In the genomic region with DNA sequence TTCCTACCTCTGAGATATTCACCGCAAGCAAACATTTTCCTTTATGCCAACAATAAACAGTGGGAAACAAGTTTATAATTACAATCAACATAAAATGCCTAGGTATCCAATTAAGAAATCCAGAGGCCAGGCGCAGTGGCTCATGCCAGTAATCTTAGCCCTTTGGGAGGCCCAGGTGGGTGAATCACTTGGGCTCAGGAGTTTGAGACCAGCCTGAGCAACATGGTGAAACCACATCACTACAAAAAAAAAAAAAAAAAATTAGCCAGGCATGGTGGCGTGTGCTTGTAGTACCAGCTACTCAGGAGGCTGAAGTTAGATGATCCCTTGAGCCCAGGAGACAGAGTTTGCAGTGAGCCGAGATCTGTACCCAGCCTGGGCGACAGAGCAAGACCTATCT, we compare ENCODE assay signal across 14 cellular contexts. TPM values are rescaled to one million over a fixed set of nuclear protein-coding genes. Genes with fewer than 3 reads are reported as not detected.
DNase-seq lines count a peak whose midpoint lies in the region; ATAC-seq and TF ChIP-seq lines count a peak whose summit lies in the region.
"Had no signal": no experiment of that assay in that cellular context is flagged by ENCODE, and none has a peak within 500 bp of the region (broad histone marks: within the 10 kb centered on the region; RNA-seq: fewer than 3 reads in every experiment).

No MANE protein-coding gene starts in this region.

- H3K4me1 Mint-ChIP-seq in CD8-positive, alpha-beta T cell (ENCODE audit: low read depth), result peaks cover 70% of the 10 kb centered on the region
- H3K4me1 Mint-ChIP-seq in activated T-helper 17 cell treated with anti-CD3 and anti-CD28 coated beads, Interleukin-2, amount 50 U/mL, for 72 hours, result peaks cover 56% of the 10 kb centered on the region
- peaks cover 64% of the 10 kb centered on the region for H3K4me1 Mint-ChIP-seq in nephron

- POLR2A ChIA-PET in CD8-positive, alpha-beta T cell (lab: Charles Lee), result interaction anchor here (7.3 kb wide), 1 partner anchor 9 kb away, joined by 52 read pairs; no protein-coding TSS in a partner anchor

- no peaks in the 10 kb centered on the region for H4K20me1 ChIP-seq in BLaER1

- intact Hi-C loops in CD8-positive, alpha-beta T cell (cut with DNase I, micrococcal nuclease), result no loop called here
- intact Hi-C loops in mucosa of descending colon (cut with DNase I, micrococcal nuclease), result no loop called here

- ATAC-seq in CD8-positive, alpha-beta T cell, result no peak
- ATAC-seq in activated T-helper 17 cell treated with anti-CD3 and anti-CD28 coated beads, Interleukin-2, amount 50 U/mL, for 72 hours (replicated peaks), result peak; percentile 58
- ATAC-seq in mucosa of descending colon (no peak), GM21528 (IDR thresholded peaks at IDR 0.05; ENCODE audit: low FRiP score, unreplicated experiment) (no peak)
- ATAC-seq: esophagus mucosa; stimulated activated memory B cell treated with anti-CD40 and anti-IgM and Interleukin-4, amounts not matched to agents 10 μg/mL and 1 μg/mL and 100 μg/mL, for 72 hours had no signal

- no peak for TF ChIP-seq CTCF in CD8-positive, alpha-beta T cell (IDR thresholded peaks at IDR 0.05)
- TF ChIP-seq CTCF in nephron (IDR thresholded peaks at IDR 0.05; ENCODE audit: unreplicated experiment in 3 of 3) (no peak), mucosa of descending colon (IDR thresholded peaks at IDR 0.05) (no peak)

- H3K4me1 ChIP-seq in BLaER1 (peaks cover 97% of the 10 kb centered on the region), mucosa of descending colon (ENCODE audit: low read depth) (peaks cover 78% of the 10 kb centered on the region)
- peaks cover 86% of the 10 kb centered on the region for H3K4me1 ChIP-seq in CD8-positive, alpha-beta T cell (ENCODE audit: insufficient read depth, low read length)

- no peaks in the 10 kb centered on the region for H3K9me3 Mint-ChIP-seq in CD8-positive, alpha-beta T cell
- H3K9me3 Mint-ChIP-seq in activated T-helper 17 cell treated with anti-CD3 and anti-CD28 coated beads, Interleukin-2, amount 50 U/mL, for 72 hours, result no peaks in the 10 kb centered on the region
- no peaks in the 10 kb centered on the region for H3K9me3 Mint-ChIP-seq in nephron
- H3K9me3 Mint-ChIP-seq: memory B cell; stimulated activated memory B cell treated with anti-CD40 and anti-IgM and Interleukin-4, amounts not matched to agents 10 μg/mL and 1 μg/mL and 100 μg/mL, for 72 hours had no signal

- no peaks in the 10 kb centered on the region for H3K9me3 ChIP-seq in BLaER1
- no peaks in the 10 kb centered on the region for H3K9me3 ChIP-seq in CD8-positive, alpha-beta T cell (ENCODE audit: low read length)
- no peaks in the 10 kb centered on the region for H3K9me3 ChIP-seq in mucosa of descending colon

- H3K4me3 Mint-ChIP-seq in CD8-positive, alpha-beta T cell, result no peak overlapping the region
- peak overlapping the region; percentile 70 for H3K4me3 Mint-ChIP-seq in activated T-helper 17 cell treated with anti-CD3 and anti-CD28 coated beads, Interleukin-2, amount 50 U/mL, for 72 hours
- H3K4me3 Mint-ChIP-seq in nephron, result no peak overlapping the region
- H3K4me3 Mint-ChIP-seq: memory B cell; stimulated activated memory B cell treated with anti-CD40 and anti-IgM and Interleukin-4, amounts not matched to agents 10 μg/mL and 1 μg/mL and 100 μg/mL, for 72 hours had no signal

- H3K27me3 ChIP-seq in BLaER1, result no peaks in the 10 kb centered on the region
- H3K27me3 ChIP-seq in CD8-positive, alpha-beta T cell (ENCODE audit: insufficient read depth, low read length), result no peaks in the 10 kb centered on the region
- H3K27me3 ChIP-seq: cardiac muscle cell had no signal

- no peaks in the 10 kb centered on the region for H3K27me3 Mint-ChIP-seq in CD8-positive, alpha-beta T cell (ENCODE audit: low read depth)
- no peaks in the 10 kb centered on the region for H3K27me3 Mint-ChIP-seq in activated T-helper 17 cell treated with anti-CD3 and anti-CD28 coated beads, Interleukin-2, amount 50 U/mL, for 72 hours
- no peaks in the 10 kb centered on the region for H3K27me3 Mint-ChIP-seq in nephron (ENCODE audit: low read depth)
- H3K27me3 Mint-ChIP-seq: memory B cell; stimulated activated memory B cell treated with anti-CD40 and anti-IgM and Interleukin-4, amounts not matched to agents 10 μg/mL and 1 μg/mL and 100 μg/mL, for 72 hours had no signal

- peak overlapping the region; percentile 92 for H3K4me2 ChIP-seq in BLaER1

- peak overlapping the region; percentile 92 for H3K27ac ChIP-seq in BLaER1
- H3K27ac ChIP-seq in CD8-positive, alpha-beta T cell (ENCODE audit: low read depth, low read length), result no peak overlapping the region
- H3K27ac ChIP-seq: cardiac muscle cell, parathyroid adenoma, RWPE1 had no signal

- DNase-seq in CD8-positive, alpha-beta T cell, result no peak
- DNase-seq in mucosa of descending colon, result no peak
- DNase-seq in superior temporal gyrus (ENCODE audit: extremely low spot score), result no peak
- DNase-seq: NCI-H146 had no signal

- peak overlapping the region; percentile 92 for H3K27ac Mint-ChIP-seq in CD8-positive, alpha-beta T cell
- H3K27ac Mint-ChIP-seq in activated T-helper 17 cell treated with anti-CD3 and anti-CD28 coated beads, Interleukin-2, amount 50 U/mL, for 72 hours, result peak overlapping the region; percentile 91
- peak overlapping the region in 2 of 3 experiments; percentile 73 to 77 for H3K27ac Mint-ChIP-seq in nephron
- H3K27ac Mint-ChIP-seq: memory B cell; stimulated activated memory B cell treated with anti-CD40 and anti-IgM and Interleukin-4, amounts not matched to agents 10 μg/mL and 1 μg/mL and 100 μg/mL, for 72 hours had no signal

- H3K4me3 ChIP-seq in BLaER1 (no peak overlapping the region), mucosa of descending colon (no peak overlapping the region)
- H3K4me3 ChIP-seq in CD8-positive, alpha-beta T cell (ENCODE audit: low read depth, low read length), result no peak overlapping the region
- H3K4me3 ChIP-seq: cardiac muscle cell had no signal

- H3K36me3 ChIP-seq in BLaER1 (no peaks in the 10 kb centered on the region), mucosa of descending colon (ENCODE audit: low read depth) (no peaks in the 10 kb centered on the region)
- no peaks in the 10 kb centered on the region for H3K36me3 ChIP-seq in CD8-positive, alpha-beta T cell (ENCODE audit: insufficient read depth, low read length)
- H3K36me3 ChIP-seq: cardiac muscle cell had no signal

- H3K36me3 Mint-ChIP-seq in CD8-positive, alpha-beta T cell, result no peaks in the 10 kb centered on the region
- no peaks in the 10 kb centered on the region for H3K36me3 Mint-ChIP-seq in activated T-helper 17 cell treated with anti-CD3 and anti-CD28 coated beads, Interleukin-2, amount 50 U/mL, for 72 hours (ENCODE audit: low read depth)
- H3K36me3 Mint-ChIP-seq in nephron (ENCODE audit: low read depth), result no peaks in the 10 kb centered on the region
- H3K36me3 Mint-ChIP-seq: memory B cell; stimulated activated memory B cell treated with anti-CD40 and anti-IgM and Interleukin-4, amounts not matched to agents 10 μg/mL and 1 μg/mL and 100 μg/mL, for 72 hours had no signal

- H3K9ac ChIP-seq in BLaER1, result peak overlapping the region; percentile 30; the same call in 1 of the 2 replicates
- H3K9ac ChIP-seq: parathyroid adenoma had no signal

- CTCF ChIA-PET in CD8-positive, alpha-beta T cell (lab: Charles Lee), result interaction anchor here (0.9 to 2.2 kb wide), 4 partner anchors 9 to 68 kb away, joined by 3 to 5 read pairs (median 4); no protein-coding TSS in a partner anchor

RNA-seq across cellular contexts. Expression of gene TBC1D2B, which starts 17.3 kb away (rescaled TPM):
- 100 to 1,000 TPM in 1 of 2 experiments, 10 to 100 TPM in 1; 88.7 to 101 TPM for total RNA-seq in CD8-positive, alpha-beta T cell
- 100 to 1,000 TPM in 1 of 2 donors, 10 to 100 TPM in 1; 86.1 to 109 TPM for total RNA-seq in activated T-helper 17 cell treated with anti-CD3 and anti-CD28 coated beads, Interleukin-2, amount 50 U/mL, for 72 hours
- total RNA-seq in mucosa of descending colon, result 10 to 100 TPM; 54.8 to 65.6 (median 57.0) TPM

RNA-seq across cellular contexts. Expression of gene SH2D7, which starts 32.1 kb away (rescaled TPM):
- total RNA-seq in CD8-positive, alpha-beta T cell, result not detected
- not detected for total RNA-seq in activated T-helper 17 cell treated with anti-CD3 and anti-CD28 coated beads, Interleukin-2, amount 50 U/mL, for 72 hours
- 1 to 10 TPM; 1.9 to 2.8 (median 2.2) TPM for total RNA-seq in mucosa of descending colon
- total RNA-seq: cardiac muscle cell, esophagus mucosa had no signal
